Comparison of ENCODE assay signal across 10 cellular contexts in the genomic region with DNA sequence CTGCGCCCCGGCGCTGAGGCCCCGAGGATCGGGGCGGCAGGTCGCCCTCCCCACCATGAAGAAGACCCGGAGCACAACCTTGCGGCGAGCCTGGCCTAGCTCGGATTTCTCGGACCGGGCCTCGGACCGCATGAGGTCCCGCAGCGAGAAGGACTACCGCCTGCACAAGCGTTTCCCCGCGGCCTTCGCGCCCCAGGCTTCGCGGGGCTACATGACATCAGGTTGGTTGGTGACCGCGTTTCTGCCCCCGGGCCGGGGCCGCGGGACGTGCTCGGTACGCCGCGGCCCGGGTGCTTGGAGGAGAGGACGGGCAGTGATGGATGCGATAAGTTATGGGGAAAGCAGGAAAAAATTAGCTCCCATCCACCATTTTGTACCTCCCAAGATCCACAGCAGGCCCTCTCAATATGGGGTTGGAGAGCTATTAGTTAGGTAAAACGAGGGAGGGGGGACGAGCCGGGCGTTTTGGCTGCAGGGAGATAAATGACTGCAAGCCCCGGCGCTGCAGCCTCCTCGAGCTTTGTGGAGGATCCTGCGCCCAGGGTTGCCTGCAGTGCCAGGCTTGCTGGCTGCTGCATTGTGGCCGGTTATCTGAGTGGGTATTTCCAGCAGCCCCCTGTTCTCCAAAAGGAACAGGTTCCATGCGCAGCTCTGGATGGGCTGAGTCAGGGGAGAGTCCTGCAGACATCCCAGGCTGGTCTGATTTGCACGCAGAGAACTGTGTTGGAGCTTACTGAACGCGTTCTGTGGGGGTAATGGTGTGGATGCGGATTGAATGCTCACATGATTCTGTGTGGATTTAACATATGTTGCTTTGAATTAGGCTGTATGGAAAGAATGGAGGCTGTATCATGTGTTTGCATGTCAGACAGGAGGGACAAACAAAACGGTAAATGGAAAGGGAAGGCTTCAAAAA. TPM values are rescaled to one million over a fixed set of nuclear protein-coding genes. Genes with fewer than 3 reads are reported as not detected.
DNase-seq lines count a peak whose midpoint lies in the region; TF ChIP-seq lines count a peak whose summit lies in the region.
"Had no signal": no experiment of that assay in that cellular context is flagged by ENCODE, and none has a peak within 500 bp of the region (broad histone marks: within the 10 kb centered on the region; RNA-seq: fewer than 3 reads in every experiment).

No MANE protein-coding gene starts in this region.

- no peaks in the 10 kb centered on the region for H3F3A ChIP-seq in MM.1S (ENCODE audit: insufficient read depth, low read length)

- H3K9me2 ChIP-seq in MM.1S (replicated peaks; ENCODE audit: insufficient read depth, low read length), result no peaks in the 10 kb centered on the region

- DNase-seq in activated naive CD8-positive, alpha-beta T cell treated with anti-CD3 and anti-CD28 coated beads for 36 hours, result no peak
- peak; percentile 29 for DNase-seq in endothelial cell (ENCODE audit: low spot score)
- no peak for DNase-seq in mesothelial cell of epicardium (ENCODE audit: low spot score in 2 of 2, unreplicated experiment in 2 of 2)
- DNase-seq in type B pancreatic cell (ENCODE audit: extremely low spot score, unreplicated experiment), result no peak
- no peak for DNase-seq in middle frontal gyrus (ENCODE audit: extremely low spot score, low spot score)
- DNase-seq in activated effector memory CD4-positive, alpha-beta T cell treated with anti-CD3 and anti-CD28 coated beads, Interleukin-2, amount 50 U/mL, for 16 hours, result no peak
- DNase-seq in MM.1S, result no peak
- DNase-seq: MV-4-11 had no signal

- H3K9ac ChIP-seq in MM.1S (ENCODE audit: low read length), result no peak overlapping the region

- H4K20me1 ChIP-seq in MM.1S (ENCODE audit: insufficient read depth, low read length), result no peaks in the 10 kb centered on the region

- H3K27me3 Mint-ChIP-seq in activated naive CD8-positive, alpha-beta T cell, result peaks cover 43% of the 10 kb centered on the region
- H3K27me3 Mint-ChIP-seq in activated naive CD8-positive, alpha-beta T cell treated with anti-CD3 and anti-CD28 coated beads for 36 hours, result peaks cover 70% of the 10 kb centered on the region
- H3K27me3 Mint-ChIP-seq in endothelial cell (ENCODE audit: unreplicated experiment) (peaks cover 4% of the 10 kb centered on the region), mesothelial cell of epicardium (ENCODE audit: low read depth) (no peaks in the 10 kb centered on the region), type B pancreatic cell (peaks cover 33% of the 10 kb centered on the region)

- no peak overlapping the region for H3K4me2 ChIP-seq in MM.1S (ENCODE audit: low read depth, low read length)

- H3K27ac ChIP-seq in MM.1S (ENCODE audit: low read length), result no peak overlapping the region

- no peaks in the 10 kb centered on the region for H3K27me3 ChIP-seq in MM.1S (replicated peaks; ENCODE audit: insufficient read depth, low read length)

- no peaks in the 10 kb centered on the region for H3K79me2 ChIP-seq in MM.1S (ENCODE audit: low read length)

- no peak overlapping the region for H3K27ac Mint-ChIP-seq in activated naive CD8-positive, alpha-beta T cell
- H3K27ac Mint-ChIP-seq in activated naive CD8-positive, alpha-beta T cell treated with anti-CD3 and anti-CD28 coated beads for 36 hours, result no peak overlapping the region
- H3K27ac Mint-ChIP-seq in endothelial cell (ENCODE audit: unreplicated experiment), result no peak overlapping the region
- peak overlapping the region; percentile 85 for H3K27ac Mint-ChIP-seq in mesothelial cell of epicardium
- no peak overlapping the region for H3K27ac Mint-ChIP-seq in type B pancreatic cell

- TF ChIP-seq CTCF in endothelial cell (IDR thresholded peaks at IDR 0.05; ENCODE audit: unreplicated experiment) (no peak), mesothelial cell of epicardium (IDR thresholded peaks at IDR 0.05; ENCODE audit: unreplicated experiment) (no peak), type B pancreatic cell (conservative IDR thresholded peaks at IDR 0.05) (no peak), MM.1S (IDR thresholded peaks at IDR 0.05; ENCODE audit: low read length) (no peak)

- H3K4me3 Mint-ChIP-seq in activated naive CD8-positive, alpha-beta T cell, result peak overlapping the region; percentile 0
- no peak overlapping the region for H3K4me3 Mint-ChIP-seq in activated naive CD8-positive, alpha-beta T cell treated with anti-CD3 and anti-CD28 coated beads for 36 hours
- H3K4me3 Mint-ChIP-seq in endothelial cell (ENCODE audit: unreplicated experiment) (peak overlapping the region; percentile 81), mesothelial cell of epicardium (peak overlapping the region; percentile 82), type B pancreatic cell (peak overlapping the region; percentile 88)

- no peak overlapping the region for H3K4me3 ChIP-seq in MM.1S (ENCODE audit: low read length)

- no peaks in the 10 kb centered on the region for H3K9me3 Mint-ChIP-seq in activated naive CD8-positive, alpha-beta T cell (ENCODE audit: low read depth)
- no peaks in the 10 kb centered on the region for H3K9me3 Mint-ChIP-seq in activated naive CD8-positive, alpha-beta T cell treated with anti-CD3 and anti-CD28 coated beads for 36 hours
- H3K9me3 Mint-ChIP-seq in endothelial cell (ENCODE audit: unreplicated experiment) (no peaks in the 10 kb centered on the region), mesothelial cell of epicardium (peaks cover 6% of the 10 kb centered on the region), type B pancreatic cell (peaks cover 5% of the 10 kb centered on the region)

- no peak overlapping the region for H2AFZ ChIP-seq in MM.1S (ENCODE audit: low read length)

- peaks cover 7% of the 10 kb centered on the region for H3K4me1 Mint-ChIP-seq in activated naive CD8-positive, alpha-beta T cell (ENCODE audit: low read depth)
- H3K4me1 Mint-ChIP-seq in activated naive CD8-positive, alpha-beta T cell treated with anti-CD3 and anti-CD28 coated beads for 36 hours, result peaks cover 3% of the 10 kb centered on the region
- H3K4me1 Mint-ChIP-seq in endothelial cell (ENCODE audit: unreplicated experiment) (peaks cover 11% of the 10 kb centered on the region), mesothelial cell of epicardium (peaks cover 14% of the 10 kb centered on the region), type B pancreatic cell (ENCODE audit: unreplicated experiment) (peaks cover 32% of the 10 kb centered on the region)

- H3K36me3 Mint-ChIP-seq in activated naive CD8-positive, alpha-beta T cell, result no peaks in the 10 kb centered on the region
- no peaks in the 10 kb centered on the region for H3K36me3 Mint-ChIP-seq in activated naive CD8-positive, alpha-beta T cell treated with anti-CD3 and anti-CD28 coated beads for 36 hours
- H3K36me3 Mint-ChIP-seq in endothelial cell (ENCODE audit: low read depth, unreplicated experiment), result peaks cover 4% of the 10 kb centered on the region
- H3K36me3 Mint-ChIP-seq in mesothelial cell of epicardium, result peaks cover 7% of the 10 kb centered on the region
- peaks cover 5% of the 10 kb centered on the region for H3K36me3 Mint-ChIP-seq in type B pancreatic cell

- no peaks in the 10 kb centered on the region for H3K9me3 ChIP-seq in MM.1S (replicated peaks; ENCODE audit: insufficient read depth, low read length)

- H3K36me3 ChIP-seq in MM.1S (replicated peaks; ENCODE audit: insufficient read depth, low read length), result no peaks in the 10 kb centered on the region

- H3K4me1 ChIP-seq in MM.1S (ENCODE audit: low read length), result no peaks in the 10 kb centered on the region

RNA-seq across cellular contexts. Expression of a gene that starts 1.9 kb away (rescaled TPM):
- not detected for total RNA-seq in activated naive CD8-positive, alpha-beta T cell treated with anti-CD3 and anti-CD28 coated beads for 36 hours
- total RNA-seq in endothelial cell (ENCODE audit: unreplicated experiment) (4.8 TPM), mesothelial cell of epicardium (95.6 to 104 TPM (median 103 TPM) in 3 replicates), type B pancreatic cell (ENCODE audit: low replicate concordance) (16.6 and 16.7 TPM in 2 replicates)
- total RNA-seq: activated CD8-positive, alpha-beta memory T cell treated with anti-CD3 and anti-CD28 coated beads for 36 hours had no signal
